Comparison of ENCODE assay signal across 10 cellular contexts in genomic region chr14:22448035-22448904, GRCh38.
DNase-seq lines count a peak whose midpoint lies in the region; ATAC-seq and TF ChIP-seq lines count a peak whose summit lies in the region.
"Had no signal": no experiment of that assay in that cellular context is flagged by ENCODE, and none has a peak within 500 bp of the region (broad histone marks: within the 10 kb centered on the region; RNA-seq: fewer than 3 reads in every experiment).

No MANE protein-coding gene starts in this region.

- DNase-seq in MV-4-11 (lab: John Stamatoyannopoulos, UW) (peak; percentile 74), naive B cell (no peak), RWPE1 (ENCODE audit: low spot score) (no peak), GM19240 (ENCODE audit: insufficient read length, low spot score) (no peak), nephron progenitor cell (no peak)
- DNase-seq: NCI-H2029 had no signal

- H3K4me3 Mint-ChIP-seq in naive B cell (peak overlapping the region in 7 of 8 donors; percentile 31 to 82 (median 47)), nephron progenitor cell (no peak overlapping the region)
- H3K4me3 Mint-ChIP-seq: stimulated activated effector memory CD8-positive, alpha-beta T cell treated with anti-CD3 and anti-CD28 coated beads, Interleukin-12 subunit alpha, Interleukin-12 subunit beta, amount 100 ng/mL, for 72 hours had no signal

- H3K9me3 Mint-ChIP-seq in naive B cell (peaks cover 0 to 3% (median 0%) of the 10 kb centered on the region in 7 donors), nephron progenitor cell (no peaks in the 10 kb centered on the region)
- H3K9me3 Mint-ChIP-seq: stimulated activated effector memory CD8-positive, alpha-beta T cell treated with anti-CD3 and anti-CD28 coated beads, Interleukin-12 subunit alpha, Interleukin-12 subunit beta, amount 100 ng/mL, for 72 hours had no signal

- no peaks in the 10 kb centered on the region for H3K9me3 ChIP-seq in gastroesophageal sphincter

- H3K27ac ChIP-seq in RWPE1 (no peak overlapping the region), gastroesophageal sphincter (peak overlapping the region in 1 of 4 donors; percentile 42)

- peak overlapping the region; percentile 24 to 90 (median 74) for H3K27ac Mint-ChIP-seq in naive B cell
- no peak overlapping the region for H3K27ac Mint-ChIP-seq in nephron progenitor cell
- H3K27ac Mint-ChIP-seq: stimulated activated effector memory CD8-positive, alpha-beta T cell treated with anti-CD3 and anti-CD28 coated beads, Interleukin-12 subunit alpha, Interleukin-12 subunit beta, amount 100 ng/mL, for 72 hours had no signal

- peaks cover 4% of the 10 kb centered on the region for H3K27me3 ChIP-seq in gastroesophageal sphincter

- TF ChIP-seq CTCF in RWPE1 (conservative IDR thresholded peaks at IDR 0.05; ENCODE audit: low read depth) (no peak), gastroesophageal sphincter (IDR thresholded peaks at IDR 0.05) (no peak), nephron progenitor cell (IDR thresholded peaks at IDR 0.05) (no peak)

- CTCF ChIA-PET in RWPE1 (lab: Yijun Ruan, JAX) = interaction anchor here (0.6 kb wide), 1 partner anchor 9 kb away, joined by 3 read pairs; no protein-coding TSS in a partner anchor

- ATAC-seq in GM18861 (IDR thresholded peaks at IDR 0.05; ENCODE audit: unreplicated experiment) (peak; percentile 58), HG02678 (IDR thresholded peaks at IDR 0.05; ENCODE audit: unreplicated experiment) (peak; percentile 67), naive B cell (ENCODE audit: low read depth in 2 of 2) (peak; percentile 79 to 81), gastroesophageal sphincter (no peak)
- ATAC-seq: stimulated activated effector memory CD8-positive, alpha-beta T cell treated with anti-CD3 and anti-CD28 coated beads, Interleukin-12 subunit alpha, Interleukin-12 subunit beta, amount 100 ng/mL, for 72 hours had no signal

- TF ChIP-seq EP300 in gastroesophageal sphincter (IDR thresholded peaks at IDR 0.05) = no peak

- TF ChIP-seq POLR2A in gastroesophageal sphincter (IDR thresholded peaks at IDR 0.05) = no peak

- H3K4me3 ChIP-seq in gastroesophageal sphincter = no peak overlapping the region

- peaks cover 3 to 19% (median 11%) of the 10 kb centered on the region in 3 donors for H3K27me3 Mint-ChIP-seq in naive B cell
- H3K27me3 Mint-ChIP-seq in nephron progenitor cell (ENCODE audit: low read depth, poor library complexity) = peaks cover 11% of the 10 kb centered on the region

- 92 to 94% methylated on average over 5 to 9 of the region's 10 CpGs for WGBS in gastroesophageal sphincter (ENCODE audit: low coverage in 1 of 2), 2 donors

- H3K36me3 Mint-ChIP-seq in naive B cell (no peaks in the 10 kb centered on the region), nephron progenitor cell (ENCODE audit: low read depth) (no peaks in the 10 kb centered on the region)

- H3K4me1 ChIP-seq in gastroesophageal sphincter = peaks cover 0 to 5% (median 0%) of the 10 kb centered on the region in 3 donors

- POLR2A ChIA-PET in RWPE1 (lab: Yijun Ruan, JAX; ENCODE audit: low non-redundant PET) = no interaction called here

- H3K36me3 ChIP-seq in gastroesophageal sphincter = no peaks in the 10 kb centered on the region

- H3K4me1 Mint-ChIP-seq in naive B cell (peaks cover 24 to 28% (median 28%) of the 10 kb centered on the region in 3 donors), nephron progenitor cell (peaks cover 12% of the 10 kb centered on the region)
- H3K4me1 Mint-ChIP-seq: stimulated activated effector memory CD8-positive, alpha-beta T cell treated with anti-CD3 and anti-CD28 coated beads, Interleukin-12 subunit alpha, Interleukin-12 subunit beta, amount 100 ng/mL, for 72 hours had no signal
